In genomic region chr9:133406480-133407307, GRCh38 we compare ENCODE assay signal across 8 cellular contexts. TPM values are rescaled to one million over a fixed set of nuclear protein-coding genes. Genes with fewer than 3 reads are reported as not detected.
DNase-seq lines count a peak whose midpoint lies in the region; ATAC-seq and TF ChIP-seq lines count a peak whose summit lies in the region.

No MANE protein-coding gene starts in this region.

- no peak overlapping the region for H3K4me3 ChIP-seq in PC-3 (ENCODE audit: low read length)

- TF ChIP-seq CTCF in GM12873 (IDR thresholded peaks at IDR 0.05; ENCODE audit: insufficient read depth, low read depth, low read length, missing control alignments) (peak; percentile 97), PC-3 (conservative IDR thresholded peaks at IDR 0.05; ENCODE audit: low read depth, low read length) (peak; percentile 80)

- POLR2A ChIA-PET in PC-3 (lab: Charles Lee; ENCODE audit: unreplicated experiment) = no interaction called here
- POLR2A ChIA-PET in naive thymus-derived CD8-positive, alpha-beta T cell (lab: Charles Lee) = no interaction called here

- H2AFZ ChIP-seq in PC-3 (ENCODE audit: low read length) = no peak overlapping the region

- H3K9me2 ChIP-seq in PC-3 (replicated peaks; ENCODE audit: low read length) = no peaks in the 10 kb centered on the region

- no peaks in the 10 kb centered on the region for H3K27me3 Mint-ChIP-seq in naive thymus-derived CD8-positive, alpha-beta T cell

- H3K4me1 ChIP-seq in PC-3 (ENCODE audit: insufficient read depth, low read length) = no peaks in the 10 kb centered on the region

- peaks cover 0 to 65% (median 17%) of the 10 kb centered on the region in 3 donors for H3K36me3 Mint-ChIP-seq in naive thymus-derived CD8-positive, alpha-beta T cell

- no peak for TF ChIP-seq POLR2A in erythroblast (IDR thresholded peaks at IDR 0.05; ENCODE audit: low read length)

- peaks cover 17% of the 10 kb centered on the region; the same call in 1 of the 2 replicates for H3K36me3 ChIP-seq in PC-3 (ENCODE audit: low read depth, low read length)

- H3K79me2 ChIP-seq in PC-3 (ENCODE audit: low read length) = no peaks in the 10 kb centered on the region

- intact Hi-C loops in PC-3 (cut with micrococcal nuclease) = loop anchor here (1.0 kb wide), 1 partner anchor 80 kb away; no protein-coding TSS in a partner anchor

- H3K9me3 Mint-ChIP-seq in naive thymus-derived CD8-positive, alpha-beta T cell = no peaks in the 10 kb centered on the region

- H3K9ac ChIP-seq in PC-3 (ENCODE audit: low read length) = no peak overlapping the region

- H3K27ac Mint-ChIP-seq in naive thymus-derived CD8-positive, alpha-beta T cell = peak overlapping the region in 8 of 10 donors; percentile 57 to 84 (median 76)

- ATAC-seq in PC-3 = peak; percentile 82
- peak; percentile 90 to 94 for ATAC-seq in naive thymus-derived CD8-positive, alpha-beta T cell
- no peak for ATAC-seq in GM21423 (IDR thresholded peaks at IDR 0.05; ENCODE audit: unreplicated experiment)

- H4K20me1 ChIP-seq in PC-3 (ENCODE audit: low read length) = no peaks in the 10 kb centered on the region

- no peaks in the 10 kb centered on the region for H3K9me3 ChIP-seq in PC-3 (ENCODE audit: low read length)

- no peak overlapping the region for H3K27ac ChIP-seq in PC-3 (ENCODE audit: low read length)

- H3K4me2 ChIP-seq in PC-3 (ENCODE audit: low read length) = no peak overlapping the region

- peaks cover 6 to 10% (median 10%) of the 10 kb centered on the region in 4 donors for H3K4me1 Mint-ChIP-seq in naive thymus-derived CD8-positive, alpha-beta T cell

- no peak overlapping the region for H3K4me3 Mint-ChIP-seq in naive thymus-derived CD8-positive, alpha-beta T cell

- DNase-seq in HT1080 (ENCODE audit: low read depth) (peak; percentile 74), PC-3 (peak; percentile 48), activated T-cell treated with anti-CD3 and anti-CD28 coated beads for 48 hours (ENCODE audit: low read depth) (peak; percentile 81), erythroblast (lab: John Stamatoyannopoulos, UW) (peak; percentile 80 to 87)
- DNase-seq in naive thymus-derived CD8-positive, alpha-beta T cell = peak; percentile 59 to 84 (median 75)
- DNase-seq in stimulated activated CD8-positive, alpha-beta memory T cell treated with anti-CD3 and anti-CD28 coated beads, Interleukin-7, amount 100 ng/mL, for 48 hours (ENCODE audit: extremely low read depth in 1 of 2, low read depth in 1 of 2) = peak; percentile 67 to 81

- no peaks in the 10 kb centered on the region for H3F3A ChIP-seq in PC-3 (ENCODE audit: low read length, unreplicated experiment)

- CTCF ChIA-PET in PC-3 (lab: Charles Lee) = no interaction called here

- no TSS peak for BruUV-seq in PC-3 (replicated peaks; lab: Mats Ljungman, UMichigan)

- no peaks in the 10 kb centered on the region for H3K27me3 ChIP-seq in PC-3 (ENCODE audit: low read length)

RNA-seq across cellular contexts. Expression of gene REXO4, which starts 11.1 kb away (rescaled TPM):
- total RNA-seq in HT1080 (2014; rRNA removed; shearing (Covaris generic)) = 28.8 and 31.6 TPM in 2 replicates
- polyA plus RNA-seq in HT1080 (2015; cell fraction: cytosol; rRNA removed) = 27.4 and 32.1 TPM in 2 replicates
- polyA plus RNA-seq in HT1080 (2015; cell fraction: nucleus; rRNA removed) = 23.3 and 23.7 TPM in 2 replicates
- total RNA-seq in PC-3 (2014; rRNA removed) = 34.1 and 37.8 TPM in 2 replicates
- 10 to 100 TPM; 42.4 to 45.6 TPM for total RNA-seq in naive thymus-derived CD8-positive, alpha-beta T cell
- polyA plus RNA-seq in naive thymus-derived CD8-positive, alpha-beta T cell = 10 to 100 TPM; 15.9 to 30.5 (median 24.4) TPM

RNA-seq across cellular contexts. Expression of gene ADAMTS13, which starts 15.5 kb away (rescaled TPM):
- total RNA-seq in HT1080 (2014; rRNA removed; shearing (Covaris generic)) = 0.07 and 0.19 TPM in 2 replicates
- polyA plus RNA-seq in HT1080 (2015; cell fraction: cytosol; rRNA removed) = 0.53 and 0.94 TPM in 2 replicates
- 6.9 and 7.2 TPM in 2 replicates for polyA plus RNA-seq in HT1080 (2015; cell fraction: nucleus; rRNA removed)
- 0.86 and 0.95 TPM in 2 replicates for total RNA-seq in PC-3 (2014; rRNA removed)
- 1 to 10 TPM; 3.8 to 4.0 TPM for total RNA-seq in naive thymus-derived CD8-positive, alpha-beta T cell
- polyA plus RNA-seq in naive thymus-derived CD8-positive, alpha-beta T cell = under 1 TPM; 0.10 to 0.99 (median 0.41) TPM

RNA-seq across cellular contexts. Expression of gene STKLD1, which starts 30.5 kb away (rescaled TPM):
- total RNA-seq in HT1080 (2014; rRNA removed; shearing (Covaris generic)) = not detected in 2 replicates
- polyA plus RNA-seq in HT1080 (2015; cell fraction: cytosol; rRNA removed) = 0.33 and 0.48 TPM in 2 replicates
- polyA plus RNA-seq in HT1080 (2015; cell fraction: nucleus; rRNA removed) = 0.18 and 0.20 TPM in 2 replicates
- 0.52 and 4.1 TPM in 2 replicates for total RNA-seq in PC-3 (2014; rRNA removed)
- total RNA-seq in naive thymus-derived CD8-positive, alpha-beta T cell = 1 to 10 TPM; 1.2 to 1.3 TPM
- 1 to 10 TPM in 1 of 3 donors, under 1 TPM in 1, not detected in 1; 0.35 to 2.3 TPM for polyA plus RNA-seq in naive thymus-derived CD8-positive, alpha-beta T cell

RNA-seq across cellular contexts. Expression of gene SURF4, which starts 30.8 kb away (rescaled TPM):
- 220 and 286 TPM in 2 replicates for total RNA-seq in HT1080 (2014; rRNA removed; shearing (Covaris generic))
- polyA plus RNA-seq in HT1080 (2015; cell fraction: cytosol; rRNA removed) = 222 and 237 TPM in 2 replicates
- 143 and 144 TPM in 2 replicates for polyA plus RNA-seq in HT1080 (2015; cell fraction: nucleus; rRNA removed)
- total RNA-seq in PC-3 (2014; rRNA removed) = 161 and 173 TPM in 2 replicates
- total RNA-seq in naive thymus-derived CD8-positive, alpha-beta T cell = 10 to 100 TPM; 68.7 to 70.0 TPM
- polyA plus RNA-seq in naive thymus-derived CD8-positive, alpha-beta T cell = 100 to 1,000 TPM; 107 to 146 (median 122) TPM

RNA-seq across cellular contexts. Expression of gene SURF2, which starts 50.3 kb away (rescaled TPM):
- 92.7 and 110 TPM in 2 replicates for total RNA-seq in HT1080 (2014; rRNA removed; shearing (Covaris generic))
- 39.5 and 47.1 TPM in 2 replicates for polyA plus RNA-seq in HT1080 (2015; cell fraction: cytosol; rRNA removed)
- 15.9 and 18.4 TPM in 2 replicates for polyA plus RNA-seq in HT1080 (2015; cell fraction: nucleus; rRNA removed)
- total RNA-seq in PC-3 (2014; rRNA removed) = 103 and 134 TPM in 2 replicates
- total RNA-seq in naive thymus-derived CD8-positive, alpha-beta T cell = 10 to 100 TPM; 22.8 to 24.7 TPM
- polyA plus RNA-seq in naive thymus-derived CD8-positive, alpha-beta T cell = 10 to 100 TPM; 39.8 to 52.0 (median 49.9) TPM
